In genomic region chr17:27651411-27652345, GRCh38 we compare ENCODE assay signal across 8 cellular contexts. TPM values are rescaled to one million over a fixed set of nuclear protein-coding genes. Genes with fewer than 3 reads are reported as not detected.
DNase-seq lines count a peak whose midpoint lies in the region; ATAC-seq and TF ChIP-seq lines count a peak whose summit lies in the region.

No MANE protein-coding gene starts in this region.

- DNase-seq in C1 segment of cervical spinal cord (lab: John Stamatoyannopoulos, UW) (peak in 9 of 14 donors; percentile 8 to 53 (median 26)), HFFc6 (peak; percentile 42), UCSD-AML1 (lab: John Stamatoyannopoulos, UW; ENCODE audit: unreplicated experiment) (peak; percentile 69), kidney tubule cell (ENCODE audit: low spot score) (peak; percentile 42)
- peak; percentile 52 to 76 for DNase-seq in stimulated activated CD4-positive, alpha-beta T cell treated with anti-CD3 and anti-CD28 coated beads, Interleukin-4, amount 100 ng/mL, for 48 hours (ENCODE audit: low read depth in 2 of 2)

- H3K27ac Mint-ChIP-seq in HFFc6 (no peak overlapping the region), brain (no peak overlapping the region)

- H3K9me3 Mint-ChIP-seq in HFFc6: no peaks in the 10 kb centered on the region
- H3K9me3 Mint-ChIP-seq in brain: no peaks in the 10 kb centered on the region

- H3K27me3 Mint-ChIP-seq in HFFc6 (ENCODE audit: insufficient read depth): peaks cover 12% of the 10 kb centered on the region
- peaks cover 4% of the 10 kb centered on the region for H3K27me3 Mint-ChIP-seq in brain

- H3K4me3 Mint-ChIP-seq in HFFc6 (no peak overlapping the region), brain (no peak overlapping the region)

- TF ChIP-seq CTCF in HFFc6 (IDR thresholded peaks at IDR 0.05) (peak; percentile 96), brain (conservative IDR thresholded peaks at IDR 0.05) (peak; percentile 79 to 89)

- H3K4me1 Mint-ChIP-seq in HFFc6 (ENCODE audit: low read depth) (no peaks in the 10 kb centered on the region; the same call in 1 of the 2 replicates), brain (peaks cover 5% of the 10 kb centered on the region)

- H3K36me3 Mint-ChIP-seq in HFFc6 (ENCODE audit: low read depth) (no peaks in the 10 kb centered on the region), brain (no peaks in the 10 kb centered on the region)

- no peak for ATAC-seq in HG03457 (IDR thresholded peaks at IDR 0.05; ENCODE audit: unreplicated experiment)
- no peak for ATAC-seq in HG02623 (IDR thresholded peaks at IDR 0.05; ENCODE audit: unreplicated experiment)

RNA-seq across cellular contexts. Expression of gene LGALS9, which starts 20.7 kb away (rescaled TPM):
- under 1 TPM in 2 of 6 experiments, not detected in 4; 0.17 TPM for total RNA-seq in HFFc6 (2021; fragmentation: NEBNext Ultra II Directional; extraction: Animal tissue kit (Norgen Biotek cat#: 25700))
- polyA plus RNA-seq in brain (ENCODE audit: insufficient read depth, low read depth, low replicate concordance): 17.5 TPM
